ENCODE assay signal across 8 cellular contexts in the genomic region with DNA sequence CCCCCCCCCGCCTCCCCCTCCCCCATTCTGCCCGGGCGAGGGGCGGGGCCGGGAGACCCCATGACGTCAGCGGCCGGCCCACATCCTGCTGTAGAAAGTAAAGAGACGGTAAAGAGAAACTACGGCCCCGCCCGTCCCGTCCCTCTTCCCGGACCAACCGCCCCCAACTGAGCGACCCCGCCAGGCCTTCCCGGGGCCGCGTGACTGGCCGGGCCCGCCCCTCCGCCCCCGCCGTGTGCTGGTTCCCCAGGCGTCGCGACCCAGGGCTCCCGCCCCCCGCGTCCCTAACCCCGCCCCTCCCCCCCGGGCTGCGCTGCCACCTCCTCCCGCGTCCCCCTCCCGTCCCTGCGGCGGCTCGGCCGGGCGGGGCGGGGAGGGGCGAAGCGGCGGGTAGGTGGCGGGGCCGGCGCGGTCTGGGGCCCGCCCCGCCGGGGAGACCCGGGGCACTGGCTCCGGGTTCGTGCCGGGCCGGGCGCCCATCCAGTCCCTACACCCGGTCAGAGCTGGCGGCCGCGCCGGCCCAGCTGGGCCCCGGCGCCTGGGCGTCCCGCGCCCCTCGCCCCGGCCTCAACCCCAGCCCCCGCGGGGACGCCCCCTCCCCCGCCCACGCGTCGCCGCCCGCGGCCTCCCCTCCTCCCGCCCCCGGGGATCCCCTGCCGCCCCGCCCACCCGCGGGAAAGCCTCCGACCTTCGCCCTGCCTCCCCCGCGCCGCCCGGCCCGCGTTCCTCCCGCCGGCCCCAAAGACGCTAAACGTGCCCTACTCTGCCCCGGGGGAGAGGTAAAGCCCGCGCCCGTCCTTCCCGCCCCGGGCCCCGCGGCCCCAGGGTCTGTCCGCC. TPM values are rescaled to one million over a fixed set of nuclear protein-coding genes. Genes with fewer than 3 reads are reported as not detected.
A peak's percentile ranks its signal among the peaks of the same experiment; 100 is the strongest.
DNase-seq lines count a peak whose midpoint lies in the region; ATAC-seq, FAIRE-seq and TF ChIP-seq lines count a peak whose summit lies in the region.

No MANE protein-coding gene starts in this region.

- peaks cover 9% of the 10 kb centered on the region for H3K23me2 ChIP-seq in H1 (ENCODE audit: low read depth, low read length)

- peaks cover 54% of the 10 kb centered on the region for H3K4me1 Mint-ChIP-seq in mesothelial cell of epicardium

- H3K9me3 Mint-ChIP-seq in mesothelial cell of epicardium = peaks cover 5% of the 10 kb centered on the region

- peaks cover 5% of the 10 kb centered on the region; the same call in 1 of the 2 replicates for H3K79me1 ChIP-seq in H1 (ENCODE audit: low read depth, low read length)

- no peak overlapping the region; the same call in 1 of the 2 replicates for H4K8ac ChIP-seq in H1 (ENCODE audit: extremely low read depth, insufficient read depth, low read length)

- no peak overlapping the region for H4K91ac ChIP-seq in H1 (replicated peaks; ENCODE audit: insufficient read length, low read length)

- H3K4me1 ChIP-seq in NT2/D1 (ENCODE audit: insufficient read depth, insufficient read length) (no peaks in the 10 kb centered on the region), H1 (replicated peaks in 1 of 4; ENCODE audit: control insufficient read depth in 3 of 4, insufficient read depth in 4 of 4, low read length in 3 of 4) (peaks cover 2 to 15% (median 7%) of the 10 kb centered on the region in 4 experiments; a peak in 3 of 7 replicates)

- no peak overlapping the region for H3K27ac ChIP-seq in H1 (ENCODE audit: low read depth, low read length)

- TF ChIP-seq POLR2A in H1 (IDR thresholded peaks at IDR 0.05; ENCODE audit: control extremely low read depth in 1 of 2, low read depth in 2 of 2, low read length in 2 of 2) = peak; percentile 4 to 11; a peak in 1 of 3 replicates

- no peak overlapping the region for H3K23ac ChIP-seq in H1 (ENCODE audit: insufficient read length)

- H2AFZ ChIP-seq in H1 (ENCODE audit: low read length) = no peak overlapping the region

- H3K36me3 ChIP-seq in NT2/D1 (ENCODE audit: insufficient read depth, insufficient read length, low read length) = peaks cover 13% of the 10 kb centered on the region
- H3K36me3 ChIP-seq in H1 (ENCODE audit: control insufficient read depth in 2 of 4, insufficient read depth in 4 of 4, low read length in 3 of 4) = peaks cover 0 to 15% (median 2%) of the 10 kb centered on the region in 4 experiments; a peak in 5 of 8 replicates

- no peaks in the 10 kb centered on the region for H3K27me3 Mint-ChIP-seq in mesothelial cell of epicardium (ENCODE audit: low read depth)

- H3K4me3 ChIP-seq in NT2/D1 (ENCODE audit: insufficient read length, low read depth) = peak overlapping the region; percentile 21
- H3K4me3 ChIP-seq in H1 (ENCODE audit: extremely low read depth in 1 of 4, insufficient read depth in 2 of 4, low read depth in 3 of 4, low read length in 4 of 4) = peak overlapping the region in 2 of 4 experiments; percentile 64 to 82; a peak in 5 of 8 replicates

- no peak overlapping the region for H4K5ac ChIP-seq in H1 (ENCODE audit: insufficient read length, low read depth, low read length)

- no peak overlapping the region for H2AK5ac ChIP-seq in H1 (ENCODE audit: low read depth, low read length)

- 0% methylated on average over 9 of the region's 108 CpGs; no CpG with 5 or more reads in 1 of the 2 experiments for WGBS in H1 (ENCODE audit: extremely low coverage in 1 of 2, insufficient coverage in 1 of 2, insufficient read length in 1 of 2, insufficient replicate concordance in 2 of 2, low coverage in 1 of 2, low lambda C conversion rate in 2 of 2, missing lambda C conversion rate in 1 of 2), 2 experiments

- no peak overlapping the region for H3K56ac ChIP-seq in H1 (replicated peaks; ENCODE audit: insufficient read length, low read depth, low read length)

- no peak overlapping the region for H2BK15ac ChIP-seq in H1 (ENCODE audit: low read length)

- H3K9me3 ChIP-seq in NT2/D1 (ENCODE audit: insufficient read depth, low read length) (peaks cover 14% of the 10 kb centered on the region), H1 (ENCODE audit: insufficient read depth in 2 of 2, low read depth in 1 of 2, low read length in 1 of 2) (peaks cover 0 to 6% of the 10 kb centered on the region in 2 experiments; a peak in 2 of 4 replicates)

- no peak overlapping the region for H3K14ac ChIP-seq in H1 (ENCODE audit: insufficient read length)

- no peak overlapping the region for H2BK20ac ChIP-seq in H1 (ENCODE audit: low read length)

- H2BK12ac ChIP-seq in H1 (ENCODE audit: low read depth, low read length) = no peak overlapping the region

- no peak for TF ChIP-seq RAD21 in H1 (IDR thresholded peaks at IDR 0.05 in 1 of 2, conservative IDR thresholded peaks at IDR 0.05 in 1 of 2; ENCODE audit: low read depth in 2 of 2, low read length in 2 of 2)

- H3K27me3 ChIP-seq in NT2/D1 (ENCODE audit: insufficient read depth, insufficient read length) (peaks cover 21% of the 10 kb centered on the region), H1 (replicated peaks in 1 of 4; ENCODE audit: control insufficient read depth in 3 of 4, extremely low read depth in 1 of 4, insufficient read depth in 3 of 4, low read length in 3 of 4) (no peaks in the 10 kb centered on the region)

- H2BK5ac ChIP-seq in H1 (ENCODE audit: low read depth, low read length) = no peak overlapping the region

- ATAC-seq in GM21390 (IDR thresholded peaks at IDR 0.05; ENCODE audit: unreplicated experiment) = peak; percentile 60

- POLR2A ChIA-PET in H1 (lab: Charles Lee; ENCODE audit: partially characterized antibody) = no interaction called here

- H3K18ac ChIP-seq in H1 (ENCODE audit: extremely low read depth, low read length) = no peak overlapping the region

- no peak for TF ChIP-seq CTCF in H1 (IDR thresholded peaks at IDR 0.05; ENCODE audit: control extremely low read depth in 1 of 3, insufficient read depth in 1 of 3, low read depth in 1 of 3, low read length in 3 of 3)
- TF ChIP-seq CTCF in mesothelial cell of epicardium (IDR thresholded peaks at IDR 0.05; ENCODE audit: unreplicated experiment) = no peak

- H3K9ac ChIP-seq in NT2/D1 (ENCODE audit: insufficient read length, low read depth) = no peak overlapping the region
- H3K9ac ChIP-seq in H1 (replicated peaks in 1 of 4; ENCODE audit: extremely low read depth in 1 of 4, low read depth in 3 of 4, low read length in 3 of 4) = peak overlapping the region in 3 of 4 experiments; percentile 27 to 89 (median 74); a peak in 5 of 7 replicates

- H3K36me3 Mint-ChIP-seq in mesothelial cell of epicardium = peaks cover 7% of the 10 kb centered on the region

- H3K79me2 ChIP-seq in H1 (ENCODE audit: control insufficient read depth in 1 of 2, insufficient read depth in 2 of 2, low read length in 2 of 2) = peaks cover 15 to 44% of the 10 kb centered on the region in 2 experiments

- FAIRE-seq in H1 (lab: Jason Lieb, UNC) = no peak

- no peak overlapping the region for H2BK120ac ChIP-seq in H1 (replicated peaks; ENCODE audit: low read depth, low read length)

- DNase-seq in D341Med (ENCODE audit: low spot score) = peak; percentile 93
- DNase-seq in HUDEP-2 (lab: John Stamatoyannopoulos, UW; ENCODE audit: unreplicated experiment in 76 of 76) = peak in 75 of 76 experiments; percentile 75 to 97 (median 94)
- peak; percentile 80 for DNase-seq in NT2/D1 (ENCODE audit: low read depth, low spot score)
- peak; percentile 92 for DNase-seq in activated CD8-positive, alpha-beta memory T cell treated with anti-CD3 and anti-CD28 coated beads, Interleukin-2, amount 50 U/mL, for 1 hour (ENCODE audit: extremely low read depth)
- peak; percentile 74 to 90 for DNase-seq in H1 (ENCODE audit: low read depth in 1 of 2, low spot score in 2 of 2)
- peak; percentile 92 to 94 for DNase-seq in mesothelial cell of epicardium (ENCODE audit: low spot score in 2 of 2, unreplicated experiment in 2 of 2)
- DNase-seq in stimulated activated CD8-positive, alpha-beta memory T cell treated with anti-CD3 and anti-CD28 coated beads, Interleukin-2, amount 100 ng/mL, for 48 hours (ENCODE audit: low read depth in 2 of 2) = peak; percentile 93 to 94

- CTCF ChIA-PET in H1 (lab: Charles Lee; ENCODE audit: partially characterized antibody) = no interaction called here

- no peaks in the 10 kb centered on the region for H4K20me1 ChIP-seq in H1 (replicated peaks in 1 of 2; ENCODE audit: control insufficient read depth in 1 of 2, insufficient read depth in 2 of 2, low read length in 2 of 2)

- TF ChIP-seq EP300 in H1 (IDR thresholded peaks at IDR 0.05; ENCODE audit: borderline replicate concordance in 1 of 2, low read depth in 2 of 2, low read length in 2 of 2) = no peak

- H3K4me2 ChIP-seq in H1 (ENCODE audit: insufficient read depth in 1 of 2, low read depth in 2 of 2, low read length in 2 of 2) = peak overlapping the region in 1 of 2 experiments; percentile 92; a peak in 1 of 4 replicates

- H3K4me3 Mint-ChIP-seq in mesothelial cell of epicardium = peak overlapping the region; percentile 92

- H3K27ac Mint-ChIP-seq in mesothelial cell of epicardium = peak overlapping the region; percentile 100

- H3K4ac ChIP-seq in H1 (replicated peaks; ENCODE audit: insufficient read length, low read depth, low read length) = no peak overlapping the region

TF ChIP-seq in H1, 55 proteins besides CTCF, POLR2A, EP300 and RAD21 (continues in another document):
- TF ChIP-seq TAF1 (IDR thresholded peaks at IDR 0.05; ENCODE audit: low read depth, low read length) = peak; percentile 72
- TF ChIP-seq TCF12 (IDR thresholded peaks at IDR 0.05; ENCODE audit: low read depth, low read length) = 0 out of 2 replicates have a peak, but pooled peaks have one; percentile 19
- TF ChIP-seq SP4 (IDR thresholded peaks at IDR 0.05; ENCODE audit: low read length) = no peak
- peak; percentile 34; the same call in 1 of the 2 replicates for TF ChIP-seq SP1 (IDR thresholded peaks at IDR 0.05; ENCODE audit: low read depth, low read length)
- 0 out of 4 replicates have a peak, but pooled peaks of 1 of the 2 experiments have one; percentile 43 for TF ChIP-seq HDAC2 (IDR thresholded peaks at IDR 0.05; ENCODE audit: borderline replicate concordance in 1 of 2, low read depth in 2 of 2, low read length in 2 of 2)
- no peak for TF ChIP-seq RNF2 (IDR thresholded peaks at IDR 0.05; ENCODE audit: borderline replicate concordance, low read depth, low read length, missing control alignments, poor library complexity, severe bottlenecking)
- no peak for TF ChIP-seq SIX5 (IDR thresholded peaks at IDR 0.05; ENCODE audit: low read depth, low read length)
- TF ChIP-seq PHF8 (conservative IDR thresholded peaks at IDR 0.05; ENCODE audit: low read depth, low read length) = peak; percentile 40; the same call in 1 of the 2 replicates

RNA-seq across cellular contexts. Expression of a gene that starts 0.6 kb away (rescaled TPM):
- total RNA-seq in H1 (2021; fragmentation: NEBNext Ultra II Directional; extraction: Animal tissue kit (Norgen Biotek cat#: 25700)) = 22.6 and 26.3 TPM in 2 replicates
- polyA plus RNA-seq in H1 (2011; rRNA removed) = 13.0 and 23.1 TPM in 2 replicates
- 14.5 TPM for polyA plus RNA-seq in H1 (2011; cell fraction: cytosol; rRNA removed)
- 40.9 TPM for polyA plus RNA-seq in H1 (2011; cell fraction: nucleus; rRNA removed)
- polyA plus RNA-seq in H1 (2012, experiment 1 of 2) = 14.2 to 16.0 TPM (median 15.4 TPM) in 4 replicates
- polyA plus RNA-seq in H1 (2012, experiment 2 of 2) = 1.2 TPM
- polyA plus RNA-seq in H1 (2013, experiment 1 of 2) = 11.6 TPM
- 9.0 TPM for polyA plus RNA-seq in H1 (2013, experiment 2 of 2)
- 55.0 and 77.3 TPM in 2 replicates for polyA minus RNA-seq in H1 (2011; rRNA and poly(A)+ RNA removed)
- 21.3 TPM for polyA minus RNA-seq in H1 (2011; cell fraction: cytosol; rRNA and poly(A)+ RNA removed)
- 74.2 TPM for polyA minus RNA-seq in H1 (2011; cell fraction: nucleus; rRNA and poly(A)+ RNA removed)
- 63.4 to 69.4 TPM (median 64.0 TPM) in 3 replicates for total RNA-seq in mesothelial cell of epicardium
